Comparison of ENCODE assay signal across 18 cellular contexts in genomic region chr2:70931376-70932000, GRCh38. TPM values are rescaled to one million over a fixed set of nuclear protein-coding genes. Genes with fewer than 3 reads are reported as not detected.
"Had no signal": no experiment of that assay in that cellular context is flagged by ENCODE, and none has a peak within 500 bp of the region (broad histone marks: within the 10 kb centered on the region; RNA-seq: fewer than 3 reads in every experiment).

No MANE protein-coding gene starts in this region.

- H3K36me3 ChIP-seq: gastrocnemius medialis, heart right ventricle, suprapubic skin, upper lobe of right lung had no signal

- H3K4me3 Mint-ChIP-seq: activated T-helper 1 cell treated with anti-CD3 and anti-CD28 coated beads, Interleukin-12 subunit alpha, Interleukin-12 subunit beta, Interleukin-2, Interleukin-4 antibody, amounts not matched to agents 30 ng/mL and 10 ng/mL and 1 ng/mL, durations not matched to agents 14 hours and 24 hours and 36 hours; natural killer cell; T-helper 17 cell had no signal

- DNase-seq: activated CD4-positive, CD25-positive, alpha-beta regulatory T cell; activated naive CD4-positive, alpha-beta T cell treated with Interleukin-2 at 50 U/mL for 16 hours; caudate nucleus; cortex of kidney; effector CD8-positive, alpha-beta T cell; gastrocnemius medialis; heart right ventricle; natural killer cell; nucleus accumbens; stimulated activated CD4-positive, alpha-beta T cell treated with anti-CD3 and anti-CD28 coated beads, Interleukin-2, amount 100 ng/mL, for 48 hours; stimulated activated naive CD8-positive, alpha-beta T cell treated with anti-CD3 and anti-CD28 coated beads, Interleukin-15, Interleukin-2, amounts not matched to agents 100 U/mL and 50 U/mL, for 24 hours; T-helper 17 cell; upper lobe of right lung had no signal

- H3K4me3 ChIP-seq: gastrocnemius medialis, heart right ventricle, suprapubic skin, upper lobe of right lung had no signal

- H3K4me1 Mint-ChIP-seq: natural killer cell had no signal

- ATAC-seq: gastrocnemius medialis; heart right ventricle; natural killer cell; SK-N-SH treated with all-trans-retinoic acid at 6 μM for 48 hours; stimulated activated naive CD8-positive, alpha-beta T cell treated with anti-CD3 and anti-CD28 coated beads, Interleukin-15, Interleukin-2, amounts not matched to agents 100 U/mL and 50 U/mL, for 24 hours; T-helper 17 cell; upper lobe of right lung had no signal

- H3K36me3 Mint-ChIP-seq: natural killer cell had no signal

- H3K27ac ChIP-seq: gastrocnemius medialis, heart right ventricle, suprapubic skin, upper lobe of right lung had no signal

- H3K9me3 Mint-ChIP-seq: activated T-helper 1 cell treated with anti-CD3 and anti-CD28 coated beads, Interleukin-12 subunit alpha, Interleukin-12 subunit beta, Interleukin-2, Interleukin-4 antibody, amounts not matched to agents 30 ng/mL and 10 ng/mL and 1 ng/mL, durations not matched to agents 14 hours and 24 hours and 36 hours; natural killer cell had no signal

- H3K4me1 ChIP-seq: gastrocnemius medialis, heart right ventricle, suprapubic skin, upper lobe of right lung had no signal

- H3K9me3 ChIP-seq: gastrocnemius medialis, heart right ventricle, suprapubic skin, upper lobe of right lung had no signal

- H3K27ac Mint-ChIP-seq: activated T-helper 1 cell treated with anti-CD3 and anti-CD28 coated beads, Interleukin-12 subunit alpha, Interleukin-12 subunit beta, Interleukin-2, Interleukin-4 antibody, amounts not matched to agents 30 ng/mL and 10 ng/mL and 1 ng/mL, durations not matched to agents 14 hours and 24 hours and 36 hours; natural killer cell; T-helper 17 cell had no signal

- H3K27me3 ChIP-seq: gastrocnemius medialis, suprapubic skin, upper lobe of right lung had no signal

RNA-seq across cellular contexts. Expression of gene ATP6V1B1, which starts 4.2 kb away (rescaled TPM):
- total RNA-seq: activated T-helper 1 cell treated with anti-CD3 and anti-CD28 coated beads, Interleukin-12 subunit alpha, Interleukin-12 subunit beta, Interleukin-2, Interleukin-4 antibody, amounts not matched to agents 30 ng/mL and 10 ng/mL and 1 ng/mL, durations not matched to agents 14 hours and 24 hours and 36 hours; natural killer cell; pulmonary artery endothelial cell; T-helper 17 cell had no signal
- polyA plus RNA-seq: keratinocyte had no signal

RNA-seq across cellular contexts. Expression of gene VAX2, which starts 31.1 kb away (rescaled TPM):
- total RNA-seq: activated T-helper 1 cell treated with anti-CD3 and anti-CD28 coated beads, Interleukin-12 subunit alpha, Interleukin-12 subunit beta, Interleukin-2, Interleukin-4 antibody, amounts not matched to agents 30 ng/mL and 10 ng/mL and 1 ng/mL, durations not matched to agents 14 hours and 24 hours and 36 hours; natural killer cell; T-helper 17 cell had no signal

RNA-seq across cellular contexts. Expression of gene ANKRD53, which starts 46.9 kb away (rescaled TPM):
- total RNA-seq: activated T-helper 1 cell treated with anti-CD3 and anti-CD28 coated beads, Interleukin-12 subunit alpha, Interleukin-12 subunit beta, Interleukin-2, Interleukin-4 antibody, amounts not matched to agents 30 ng/mL and 10 ng/mL and 1 ng/mL, durations not matched to agents 14 hours and 24 hours and 36 hours had no signal
- polyA plus RNA-seq: keratinocyte had no signal
